ENCODE assay signal across 9 cellular contexts in genomic region chr19:7482584-7483439, GRCh38. TPM values are rescaled to one million over a fixed set of nuclear protein-coding genes. Genes with fewer than 3 reads are reported as not detected.
DNase-seq lines count a peak whose midpoint lies in the region; ATAC-seq, FAIRE-seq and TF ChIP-seq lines count a peak whose summit lies in the region.
"Had no signal": no experiment of that assay in that cellular context is flagged by ENCODE, and none has a peak within 500 bp of the region (broad histone marks: within the 10 kb centered on the region; RNA-seq: fewer than 3 reads in every experiment).

No MANE protein-coding gene starts in this region.

- H3K9me3 ChIP-seq in adrenal gland (replicated peaks in 1 of 3), result no peaks in the 10 kb centered on the region
- H3K9me3 ChIP-seq in keratinocyte (ENCODE audit: control insufficient read depth, low read depth, low read length), result no peaks in the 10 kb centered on the region
- peaks cover 5% of the 10 kb centered on the region for H3K9me3 ChIP-seq in WERI-Rb-1 (ENCODE audit: severe bottlenecking)

- H2AFZ ChIP-seq in keratinocyte (ENCODE audit: control insufficient read depth, low read length), result peak overlapping the region; percentile 70

- H3K27me3 ChIP-seq in H7 (ENCODE audit: control insufficient read depth, insufficient read depth, low read length) (no peaks in the 10 kb centered on the region; the same call in 1 of the 2 replicates), adrenal gland (no peaks in the 10 kb centered on the region), keratinocyte (ENCODE audit: control insufficient read depth, extremely low read depth, insufficient read depth, low read length) (no peaks in the 10 kb centered on the region), WERI-Rb-1 (ENCODE audit: insufficient read depth, low read depth, severe bottlenecking) (no peaks in the 10 kb centered on the region)

- TF ChIP-seq POLR2A in adrenal gland (IDR thresholded peaks at IDR 0.05), result no peak

- WGBS in adrenal gland, 4 donors, result 28 to 46% (median 45%) methylated on average over 15 to 37 of the region's 37 CpGs

- peaks cover 6 to 19% of the 10 kb centered on the region in 2 donors for H3K4me1 ChIP-seq in adrenal gland (replicated peaks in 1 of 2)
- H3K4me1 ChIP-seq in keratinocyte (ENCODE audit: control insufficient read depth, extremely low read depth, insufficient read depth, low read length), result peaks cover 21% of the 10 kb centered on the region

- peak overlapping the region in 4 of 5 donors; percentile 39 to 72 (median 65) for H3K27ac ChIP-seq in adrenal gland
- no peak overlapping the region for H3K27ac ChIP-seq in keratinocyte (ENCODE audit: control insufficient read depth, insufficient read depth, low read length)
- no peak overlapping the region for H3K27ac ChIP-seq in WERI-Rb-1

- H3K36me3 ChIP-seq in H7 (replicated peaks; ENCODE audit: control insufficient read depth, insufficient read depth, low read length) (no peaks in the 10 kb centered on the region), adrenal gland (replicated peaks in 1 of 2) (no peaks in the 10 kb centered on the region), keratinocyte (ENCODE audit: control insufficient read depth in 2 of 2, extremely low read depth in 1 of 2, insufficient read depth in 2 of 2, low read length in 2 of 2) (no peaks in the 10 kb centered on the region), WERI-Rb-1 (no peaks in the 10 kb centered on the region)

- FAIRE-seq in keratinocyte (lab: Jason Lieb, UNC), result no peak

- H3K9ac ChIP-seq in keratinocyte (ENCODE audit: control insufficient read depth, extremely low read depth, insufficient read depth, low read length), result no peak overlapping the region

- no peaks in the 10 kb centered on the region for H4K20me1 ChIP-seq in keratinocyte (ENCODE audit: control insufficient read depth, extremely low read depth, insufficient read depth, low read length)

- no peak for ATAC-seq in HG02588 (IDR thresholded peaks at IDR 0.05; ENCODE audit: unreplicated experiment)
- ATAC-seq in GM21390 (IDR thresholded peaks at IDR 0.05; ENCODE audit: unreplicated experiment), result no peak

- DNase-seq in AG20443 (ENCODE audit: low spot score) (peak; percentile 30), H7 (peak; percentile 100), adrenal gland (peak; percentile 43 to 73 (median 58)), keratinocyte (ENCODE audit: low read depth, low spot score) (peak; percentile 70), WERI-Rb-1 (no peak), COLO829 (ENCODE audit: low spot score) (no peak)
- DNase-seq: retina had no signal

- intact Hi-C loops in adrenal gland (cut with DNase I), result no loop called here

- H3K4me2 ChIP-seq in keratinocyte (ENCODE audit: control insufficient read depth, extremely low read depth, insufficient read depth, low read depth, low read length), result peak overlapping the region; percentile 60

- H3K79me2 ChIP-seq in keratinocyte (ENCODE audit: control insufficient read depth, insufficient read depth, low read length), result no peaks in the 10 kb centered on the region

- H3K9me1 ChIP-seq in keratinocyte (ENCODE audit: control insufficient read depth, extremely low read depth, insufficient read depth, low read length), result no peaks in the 10 kb centered on the region

- TF ChIP-seq CTCF in adrenal gland (IDR thresholded peaks at IDR 0.05), result no peak
- TF ChIP-seq CTCF in keratinocyte (optimal IDR thresholded peaks at IDR 0.05 in 1 of 3, IDR thresholded peaks at IDR 0.05 in 1 of 3, conservative IDR thresholded peaks at IDR 0.05 in 1 of 3; ENCODE audit: extremely low read depth in 1 of 3, insufficient read depth in 2 of 3, low read length in 3 of 3), result no peak
- TF ChIP-seq CTCF in WERI-Rb-1 (IDR thresholded peaks at IDR 0.05; ENCODE audit: low read depth, low read length), result no peak

- dilution Hi-C loops in keratinocyte (cut with MboI; ENCODE audit: extremely low pct_ligation_motif_present, low sequenced_read_pairs), result no loop called here

- H3K4me3 ChIP-seq in H7 (ENCODE audit: insufficient read depth, low read depth, low read length) (peak overlapping the region; percentile 22; the same call in 1 of the 2 replicates), adrenal gland (no peak overlapping the region), keratinocyte (ENCODE audit: control insufficient read depth in 2 of 3, extremely low read depth in 1 of 3, insufficient read depth in 2 of 3, low read depth in 1 of 3, low read length in 3 of 3) (no peak overlapping the region), WERI-Rb-1 (ENCODE audit: low read depth, low read length) (no peak overlapping the region)

RNA-seq across cellular contexts. Expression of gene PEX11G, which starts 6.0 kb away (rescaled TPM):
- 2.4 and 3.5 TPM in 2 replicates for total RNA-seq in H7 (2014; rRNA removed; shearing (Covaris generic))
- total RNA-seq in adrenal gland, result 10 to 100 TPM in 5 of 8 donors, 1 to 10 TPM in 3; 4.9 to 17.5 (median 13.8) TPM
- polyA plus RNA-seq in adrenal gland, result 10 to 100 TPM in 2 of 3 donors, 1 to 10 TPM in 1; 2.5 to 24.5 (median 24.0) TPM
- 1.1 to 2.7 TPM (median 1.3 TPM) in 3 replicates for polyA plus RNA-seq in keratinocyte
- polyA plus RNA-seq in keratinocyte (2011; ENCODE audit: low read depth), result 0.46 TPM
- 0.75 and 2.6 TPM in 2 replicates for polyA plus RNA-seq in keratinocyte (2011; cell fraction: cytosol; rRNA removed)
- polyA plus RNA-seq in keratinocyte (2011; cell fraction: nucleus; rRNA removed), result 1.0 and 1.9 TPM in 2 replicates
- 1.5 and 2.2 TPM in 2 replicates for polyA plus RNA-seq in keratinocyte (2012; ENCODE audit: low replicate concordance)
- polyA minus RNA-seq in keratinocyte, result 0.45 to 3.2 TPM (median 0.99 TPM) in 3 replicates
- 4.0 TPM for polyA minus RNA-seq in keratinocyte (2011; cell fraction: cytosol; rRNA and poly(A)+ RNA removed)
- 0.84 and 1.2 TPM in 2 replicates for polyA minus RNA-seq in keratinocyte (2011; cell fraction: nucleus; rRNA and poly(A)+ RNA removed)

RNA-seq across cellular contexts. Expression of gene ZNF358, which starts 33.1 kb away (rescaled TPM):
- total RNA-seq in H7 (2014; rRNA removed; shearing (Covaris generic)), result 52.1 and 54.8 TPM in 2 replicates
- total RNA-seq in adrenal gland, result 100 to 1,000 TPM in 5 of 8 donors, 10 to 100 TPM in 3; 56.1 to 113 (median 101) TPM
- 100 to 1,000 TPM in 2 of 3 donors, 10 to 100 TPM in 1; 30.3 to 197 (median 148) TPM for polyA plus RNA-seq in adrenal gland
- polyA plus RNA-seq in keratinocyte, result 8.5 to 15.9 TPM (median 10.0 TPM) in 3 replicates
- polyA plus RNA-seq in keratinocyte (2011; ENCODE audit: low read depth), result 0.91 TPM
- polyA plus RNA-seq in keratinocyte (2011; cell fraction: cytosol; rRNA removed), result 9.9 and 18.9 TPM in 2 replicates
- polyA plus RNA-seq in keratinocyte (2011; cell fraction: nucleus; rRNA removed), result 5.9 and 7.7 TPM in 2 replicates
- 8.9 and 16.6 TPM in 2 replicates for polyA plus RNA-seq in keratinocyte (2012; ENCODE audit: low replicate concordance)
- polyA minus RNA-seq in keratinocyte, result 7.0 to 32.7 TPM (median 8.7 TPM) in 3 replicates
- polyA minus RNA-seq in keratinocyte (2011; cell fraction: cytosol; rRNA and poly(A)+ RNA removed), result 29.5 TPM
- 2.9 and 3.4 TPM in 2 replicates for polyA minus RNA-seq in keratinocyte (2011; cell fraction: nucleus; rRNA and poly(A)+ RNA removed)

RNA-seq across cellular contexts. Expression of gene MCOLN1, which starts 39.6 kb away (rescaled TPM):
- 6.8 and 6.9 TPM in 2 replicates for total RNA-seq in H7 (2014; rRNA removed; shearing (Covaris generic))
- total RNA-seq in adrenal gland, result 10 to 100 TPM; 27.8 to 100.0 (median 57.1) TPM
- polyA plus RNA-seq in adrenal gland (100 to 1,000 TPM in 1 of 3 donors, 10 to 100 TPM in 2; 23.0 to 212 (median 71.4) TPM), keratinocyte (14.0 to 36.0 TPM (median 15.5 TPM) in 3 replicates)
- 10.8 TPM for polyA plus RNA-seq in keratinocyte (2011; ENCODE audit: low read depth)
- polyA plus RNA-seq in keratinocyte (2011; cell fraction: cytosol; rRNA removed), result 12.0 and 20.2 TPM in 2 replicates
- polyA plus RNA-seq in keratinocyte (2011; cell fraction: nucleus; rRNA removed), result 41.1 and 43.9 TPM in 2 replicates
- polyA plus RNA-seq in keratinocyte (2012; ENCODE audit: low replicate concordance), result 11.9 and 14.5 TPM in 2 replicates
- polyA minus RNA-seq in keratinocyte, result 32.7 to 52.6 TPM (median 51.8 TPM) in 3 replicates
- 29.5 TPM for polyA minus RNA-seq in keratinocyte (2011; cell fraction: cytosol; rRNA and poly(A)+ RNA removed)
- polyA minus RNA-seq in keratinocyte (2011; cell fraction: nucleus; rRNA and poly(A)+ RNA removed), result 12.1 and 18.9 TPM in 2 replicates

RNA-seq across cellular contexts. Expression of gene PNPLA6, which starts 52.7 kb away (rescaled TPM):
- total RNA-seq in H7 (2014; rRNA removed; shearing (Covaris generic)), result 87.4 and 114 TPM in 2 replicates
- 100 to 1,000 TPM in 5 of 8 donors, 10 to 100 TPM in 3; 89.4 to 257 (median 121) TPM for total RNA-seq in adrenal gland
- polyA plus RNA-seq in adrenal gland (100 to 1,000 TPM in 2 of 3 donors, 10 to 100 TPM in 1; 25.7 to 264 (median 110) TPM), keratinocyte (22.4 to 40.0 TPM (median 33.1 TPM) in 3 replicates)
- polyA plus RNA-seq in keratinocyte (2011; ENCODE audit: low read depth), result 48.9 TPM
- 14.2 and 33.3 TPM in 2 replicates for polyA plus RNA-seq in keratinocyte (2011; cell fraction: cytosol; rRNA removed)
- 103 and 119 TPM in 2 replicates for polyA plus RNA-seq in keratinocyte (2011; cell fraction: nucleus; rRNA removed)
- 51.8 and 72.6 TPM in 2 replicates for polyA plus RNA-seq in keratinocyte (2012; ENCODE audit: low replicate concordance)
- 44.1 to 127 TPM (median 58.7 TPM) in 3 replicates for polyA minus RNA-seq in keratinocyte
- 151 TPM for polyA minus RNA-seq in keratinocyte (2011; cell fraction: cytosol; rRNA and poly(A)+ RNA removed)
- polyA minus RNA-seq in keratinocyte (2011; cell fraction: nucleus; rRNA and poly(A)+ RNA removed), result 148 and 178 TPM in 2 replicates

Comparison
In these comparisons a context has a peak if more than half of its experiments do, and no peak if none do; other contexts are left out.
1. DNase-seq: peak in AG20443 (single experiment), H7 (single experiment), adrenal gland (7 of 7) and keratinocyte (single experiment); none in WERI-Rb-1 (single experiment) and COLO829 (single experiment).
2. H3K27ac ChIP-seq: peak in adrenal gland (4 of 5); none in keratinocyte (single experiment) and WERI-Rb-1 (single experiment).